In genomic region chr7:39605087-39605486, GRCh38 we compare ENCODE assay signal across 12 cellular contexts. TPM values are rescaled to one million over a fixed set of nuclear protein-coding genes. Genes with fewer than 3 reads are reported as not detected.
DNase-seq lines count a peak whose midpoint lies in the region; ATAC-seq lines count a peak whose summit lies in the region.
"Had no signal": no experiment of that assay in that cellular context is flagged by ENCODE, and none has a peak within 500 bp of the region (broad histone marks: within the 10 kb centered on the region; RNA-seq: fewer than 3 reads in every experiment).

No MANE protein-coding gene starts in this region.

- no peak overlapping the region for H4K8ac ChIP-seq in neuronal stem cell (ENCODE audit: low read depth, low read length)

- H3K4me2 ChIP-seq in neuronal stem cell (ENCODE audit: insufficient read depth, low read length, poor library complexity, severe bottlenecking), result no peak overlapping the region

- H2BK5ac ChIP-seq in neuronal stem cell (ENCODE audit: low read length), result no peak overlapping the region

- no CpG with 5 or more reads among the region's 1 CpG for WGBS in neuronal stem cell (ENCODE audit: extremely low coverage in 2 of 2, insufficient read length in 2 of 2, insufficient replicate concordance in 1 of 2), 2 donors

- no peak for DNase-seq in stimulated activated effector memory CD8-positive, alpha-beta T cell treated with anti-CD3 and anti-CD28 coated beads, Interleukin-12 subunit alpha, Interleukin-12 subunit beta, amount 100 ng/mL, for 72 hours (ENCODE audit: low spot score in 2 of 2)
- DNase-seq in neuronal stem cell (ENCODE audit: low spot score) (no peak), DMS 273 (lab: John Stamatoyannopoulos, UW; ENCODE audit: unreplicated experiment) (no peak)
- DNase-seq: dorsolateral prefrontal cortex, heart left ventricle, left ventricle myocardium inferior, NCI-H2171 had no signal

- H3K4me3 Mint-ChIP-seq in activated naive CD8-positive, alpha-beta T cell, result no peak overlapping the region
- no peak overlapping the region for H3K4me3 Mint-ChIP-seq in stimulated activated effector memory CD8-positive, alpha-beta T cell treated with anti-CD3 and anti-CD28 coated beads, Interleukin-12 subunit alpha, Interleukin-12 subunit beta, amount 100 ng/mL, for 72 hours

- ATAC-seq in GM18870 (IDR thresholded peaks at IDR 0.05; ENCODE audit: unreplicated experiment) (peak; percentile 85), HG02981 (IDR thresholded peaks at IDR 0.05; ENCODE audit: unreplicated experiment) (peak; percentile 86), GM18498 (IDR thresholded peaks at IDR 0.05; ENCODE audit: unreplicated experiment) (no peak)
- peak; percentile 48 for ATAC-seq in stimulated activated effector memory CD8-positive, alpha-beta T cell treated with anti-CD3 and anti-CD28 coated beads, Interleukin-12 subunit alpha, Interleukin-12 subunit beta, amount 100 ng/mL, for 72 hours
- ATAC-seq: heart left ventricle had no signal

- no peak overlapping the region for H2BK120ac ChIP-seq in neuronal stem cell (ENCODE audit: low read depth, low read length)

- no peak overlapping the region for H3K14ac ChIP-seq in neuronal stem cell (ENCODE audit: low read length)

- H3K79me1 ChIP-seq in neuronal stem cell (ENCODE audit: low read depth, low read length), result no peaks in the 10 kb centered on the region

- H3K4me1 ChIP-seq in neuronal stem cell (ENCODE audit: control insufficient read depth in 2 of 2, insufficient read depth in 1 of 2, low read depth in 1 of 2, low read length in 2 of 2), result no peaks in the 10 kb centered on the region

- H3K36me3 ChIP-seq in neuronal stem cell (replicated peaks in 1 of 2; ENCODE audit: control insufficient read depth in 2 of 2, insufficient read depth in 2 of 2, low read length in 2 of 2), result no peaks in the 10 kb centered on the region
- H3K36me3 ChIP-seq: heart left ventricle, left ventricle myocardium inferior, neutrophil had no signal

- no peak overlapping the region for H2BK15ac ChIP-seq in neuronal stem cell (ENCODE audit: low read length)

- H3K4ac ChIP-seq in neuronal stem cell (ENCODE audit: low read length), result no peak overlapping the region

- H3K27ac ChIP-seq in neuronal stem cell (replicated peaks; ENCODE audit: low read length), result no peak overlapping the region
- H3K27ac ChIP-seq: dorsolateral prefrontal cortex, left ventricle myocardium inferior, neutrophil had no signal

- H3K4me1 Mint-ChIP-seq in activated naive CD8-positive, alpha-beta T cell (ENCODE audit: low read depth), result peaks cover 58% of the 10 kb centered on the region
- H3K4me1 Mint-ChIP-seq in stimulated activated effector memory CD8-positive, alpha-beta T cell treated with anti-CD3 and anti-CD28 coated beads, Interleukin-12 subunit alpha, Interleukin-12 subunit beta, amount 100 ng/mL, for 72 hours, result peaks cover 18% of the 10 kb centered on the region

- H3K27ac Mint-ChIP-seq in activated naive CD8-positive, alpha-beta T cell, result peak overlapping the region; percentile 7
- H3K27ac Mint-ChIP-seq in stimulated activated effector memory CD8-positive, alpha-beta T cell treated with anti-CD3 and anti-CD28 coated beads, Interleukin-12 subunit alpha, Interleukin-12 subunit beta, amount 100 ng/mL, for 72 hours, result no peak overlapping the region

- H2BK12ac ChIP-seq in neuronal stem cell (ENCODE audit: low read length), result no peak overlapping the region

- H3K27me3 ChIP-seq in neuronal stem cell (ENCODE audit: control insufficient read depth in 3 of 3, insufficient read depth in 3 of 3, low read depth in 1 of 3, low read length in 3 of 3), result no peaks in the 10 kb centered on the region
- H3K27me3 ChIP-seq: heart left ventricle had no signal

- H3K23ac ChIP-seq in neuronal stem cell (ENCODE audit: low read depth, low read length, poor library complexity), result no peak overlapping the region

- H3K4me3 ChIP-seq in neuronal stem cell (ENCODE audit: low read length in 2 of 2), result no peak overlapping the region
- H3K4me3 ChIP-seq: dorsolateral prefrontal cortex, heart left ventricle, left ventricle myocardium inferior had no signal

- H3K9me3 Mint-ChIP-seq in activated naive CD8-positive, alpha-beta T cell (ENCODE audit: low read depth), result peaks cover 5% of the 10 kb centered on the region
- no peaks in the 10 kb centered on the region for H3K9me3 Mint-ChIP-seq in stimulated activated effector memory CD8-positive, alpha-beta T cell treated with anti-CD3 and anti-CD28 coated beads, Interleukin-12 subunit alpha, Interleukin-12 subunit beta, amount 100 ng/mL, for 72 hours

- no peak overlapping the region for H4K91ac ChIP-seq in neuronal stem cell (ENCODE audit: low read depth, low read length, poor library complexity)

- no peak overlapping the region for H3K9ac ChIP-seq in neuronal stem cell (ENCODE audit: low read depth, low read length, poor library complexity)

- peaks cover 6% of the 10 kb centered on the region for H3K36me3 Mint-ChIP-seq in activated naive CD8-positive, alpha-beta T cell
- H3K36me3 Mint-ChIP-seq in stimulated activated effector memory CD8-positive, alpha-beta T cell treated with anti-CD3 and anti-CD28 coated beads, Interleukin-12 subunit alpha, Interleukin-12 subunit beta, amount 100 ng/mL, for 72 hours, result no peaks in the 10 kb centered on the region

- H2AK5ac ChIP-seq in neuronal stem cell (ENCODE audit: low read depth, low read length), result no peak overlapping the region

- H3K27me3 Mint-ChIP-seq in activated naive CD8-positive, alpha-beta T cell, result no peaks in the 10 kb centered on the region

- H3K18ac ChIP-seq in neuronal stem cell (ENCODE audit: low read length), result no peak overlapping the region

- H3K9me3 ChIP-seq in neuronal stem cell (replicated peaks in 1 of 2; ENCODE audit: control insufficient read depth in 2 of 2, insufficient read depth in 1 of 2, low read depth in 1 of 2, low read length in 2 of 2), result peaks cover 3 to 4% of the 10 kb centered on the region in 2 donors
- H3K9me3 ChIP-seq: heart left ventricle, left ventricle myocardium inferior, neutrophil had no signal

- H2AFZ ChIP-seq in neuronal stem cell (ENCODE audit: low read length), result no peak overlapping the region

RNA-seq across cellular contexts. Expression of gene RALA, which starts 18.3 kb away (rescaled TPM):
- polyA plus RNA-seq in neuronal stem cell (2013, experiment 1 of 2), result 55.4 TPM
- polyA plus RNA-seq in neuronal stem cell (2013, experiment 2 of 2), result 58.2 TPM

RNA-seq across cellular contexts. Expression of gene YAE1, which starts 38.9 kb away (rescaled TPM):
- polyA plus RNA-seq in neuronal stem cell (2013, experiment 1 of 2), result 33.0 TPM
- 31.4 TPM for polyA plus RNA-seq in neuronal stem cell (2013, experiment 2 of 2)
